In genomic region chr4:121182296-121182695, GRCh38 we compare ENCODE assay signal across 9 cellular contexts. TPM values are rescaled to one million over a fixed set of nuclear protein-coding genes. Genes with fewer than 3 reads are reported as not detected.
DNase-seq lines count a peak whose midpoint lies in the region; ATAC-seq, FAIRE-seq and TF ChIP-seq lines count a peak whose summit lies in the region.
"Had no signal": no experiment of that assay in that cellular context is flagged by ENCODE, and none has a peak within 500 bp of the region (broad histone marks: within the 10 kb centered on the region; RNA-seq: fewer than 3 reads in every experiment).

No MANE protein-coding gene starts in this region.

- intact Hi-C loops in CD4-positive, alpha-beta T cell (cut with DNase I, micrococcal nuclease) = loop anchor here (2.0 to 10.0 kb wide), 4 partner anchors 15 to 623 kb away; partner anchors contain the start of gene EXOSC9 (in 1 of the 2)

- H3K79me2 ChIP-seq in astrocyte (ENCODE audit: insufficient read depth, low read length) = no peaks in the 10 kb centered on the region

- no peaks in the 10 kb centered on the region for H4K20me1 ChIP-seq in astrocyte (ENCODE audit: insufficient read depth, low read length)

- peak overlapping the region; percentile 87 for H3K4me3 Mint-ChIP-seq in CD4-positive, alpha-beta T cell
- H3K4me3 Mint-ChIP-seq in astrocyte (ENCODE audit: unreplicated experiment) = no peak overlapping the region

- FAIRE-seq in astrocyte (lab: Jason Lieb, UNC) = no peak

- no peaks in the 10 kb centered on the region for H3K9me3 ChIP-seq in CD4-positive, alpha-beta T cell (ENCODE audit: control insufficient read depth, low read length)
- H3K9me3 ChIP-seq in astrocyte (ENCODE audit: insufficient read depth, low read depth, low read length) = no peaks in the 10 kb centered on the region

- H3K27me3 ChIP-seq in CD4-positive, alpha-beta T cell (ENCODE audit: control insufficient read depth, insufficient read depth, low read length) = no peaks in the 10 kb centered on the region
- H3K27me3 ChIP-seq in astrocyte (ENCODE audit: insufficient read depth, low read length) = no peaks in the 10 kb centered on the region

- no peak overlapping the region for H3K9ac ChIP-seq in astrocyte (ENCODE audit: low read length)

- TF ChIP-seq CTCF in CD4-positive, alpha-beta T cell (IDR thresholded peaks at IDR 0.05) = no peak
- no peak for TF ChIP-seq CTCF in astrocyte (IDR thresholded peaks at IDR 0.05; ENCODE audit: insufficient read depth, low read depth, low read length)

- peak in 2 of 10 experiments; percentile 11 to 18 for DNase-seq in CD4-positive, alpha-beta T cell
- peak; percentile 59 to 62 for DNase-seq in Kasumi-1 (lab: John Stamatoyannopoulos, UW)
- DNase-seq in astrocyte (ENCODE audit: low read depth) = peak; percentile 31
- DNase-seq in myocyte (ENCODE audit: low read depth) = peak; percentile 18
- DNase-seq in SW 1271 (lab: John Stamatoyannopoulos, UW) = no peak
- DNase-seq in NCI-H1930 (lab: John Stamatoyannopoulos, UW) = no peak
- no peak for DNase-seq in NAMALWA (ENCODE audit: low spot score)
- DNase-seq in midbrain (lab: John Stamatoyannopoulos, UW) = no peak
- DNase-seq: effector CD4-positive, alpha-beta T cell had no signal

- POLR2A ChIA-PET in CD4-positive, alpha-beta T cell (lab: Charles Lee) = interaction anchor here (0.7 to 2.3 kb wide), 10 partner anchors 8 to 63 kb away, joined by 3 to 11 read pairs (median 6); no protein-coding TSS in a partner anchor

- H3K36me3 Mint-ChIP-seq in CD4-positive, alpha-beta T cell (ENCODE audit: low read depth) = peaks cover 4% of the 10 kb centered on the region
- no peaks in the 10 kb centered on the region for H3K36me3 Mint-ChIP-seq in astrocyte (ENCODE audit: low read depth, unreplicated experiment)

- no peaks in the 10 kb centered on the region for H3K4me1 ChIP-seq in astrocyte (ENCODE audit: insufficient read depth, low read length)

- peak overlapping the region; percentile 39 for H3K4me2 ChIP-seq in astrocyte (ENCODE audit: low read length)

- peak overlapping the region; percentile 95 for H3K27ac Mint-ChIP-seq in CD4-positive, alpha-beta T cell
- H3K27ac Mint-ChIP-seq in astrocyte (ENCODE audit: unreplicated experiment) = no peak overlapping the region

- H3K36me3 ChIP-seq in astrocyte (ENCODE audit: insufficient read depth, low read length) = no peaks in the 10 kb centered on the region

- no peaks in the 10 kb centered on the region for H3K27me3 Mint-ChIP-seq in CD4-positive, alpha-beta T cell
- H3K27me3 Mint-ChIP-seq in astrocyte (ENCODE audit: low read depth, unreplicated experiment) = peaks cover 2% of the 10 kb centered on the region

- no peak overlapping the region for H2AFZ ChIP-seq in astrocyte (ENCODE audit: low read depth, low read length)

- no peak overlapping the region for H3K4me3 ChIP-seq in astrocyte (ENCODE audit: insufficient read depth, low read depth, low read length)

- peaks cover 2% of the 10 kb centered on the region for H3K9me3 Mint-ChIP-seq in CD4-positive, alpha-beta T cell
- no peaks in the 10 kb centered on the region for H3K9me3 Mint-ChIP-seq in astrocyte (ENCODE audit: unreplicated experiment)

- H3K27ac ChIP-seq in CD4-positive, alpha-beta T cell (ENCODE audit: low read depth, low read length) = peak overlapping the region; percentile 76
- H3K27ac ChIP-seq in astrocyte (ENCODE audit: low read depth, low read length) = no peak overlapping the region

- ATAC-seq in CD4-positive, alpha-beta T cell (ENCODE audit: poor library complexity) = peak; percentile 83

- peaks cover 85% of the 10 kb centered on the region for H3K4me1 Mint-ChIP-seq in CD4-positive, alpha-beta T cell (ENCODE audit: low read depth)
- peaks cover 5% of the 10 kb centered on the region for H3K4me1 Mint-ChIP-seq in astrocyte (ENCODE audit: low read depth, unreplicated experiment)

- CTCF ChIA-PET in CD4-positive, alpha-beta T cell (lab: Charles Lee) = interaction anchor here (0.5 to 3.5 kb wide), 2 partner anchors 10 to 512 kb away, joined by 3 to 19 read pairs; no protein-coding TSS in a partner anchor

RNA-seq across cellular contexts. Expression of gene TNIP3, which starts 18.2 kb away (rescaled TPM):
- under 1 TPM; 0.39 to 0.66 TPM for total RNA-seq in CD4-positive, alpha-beta T cell
- total RNA-seq in astrocyte = 0.14 TPM in 1 of 2 replicates, not detected in the other
- total RNA-seq in myocyte = not detected in 2 replicates
- polyA plus RNA-seq in myocyte (2012) = 0.14 TPM

Comparison
In these comparisons a context has a peak if more than half of its experiments do, and no peak if none do; other contexts are left out.
1. DNase-seq: peak in Kasumi-1 (2 of 2), astrocyte (single experiment) and myocyte (single experiment); none in SW 1271 (0 of 2), NCI-H1930 (0 of 2), NAMALWA (single experiment) and midbrain (single experiment).